Comparison of ENCODE assay signal across 8 cellular contexts in genomic region chr11:67345949-67346819, GRCh38. TPM values are rescaled to one million over a fixed set of nuclear protein-coding genes. Genes with fewer than 3 reads are reported as not detected.
A peak's percentile ranks its signal among the peaks of the same experiment; 100 is the strongest.
DNase-seq lines count a peak whose midpoint lies in the region; ATAC-seq, FAIRE-seq and TF ChIP-seq lines count a peak whose summit lies in the region.

No MANE protein-coding gene starts in this region.

- H3K4me1 Mint-ChIP-seq in naive thymus-derived CD8-positive, alpha-beta T cell, result peaks cover 29 to 65% (median 61%) of the 10 kb centered on the region in 4 donors

- H3K27me3 Mint-ChIP-seq in naive thymus-derived CD8-positive, alpha-beta T cell, result no peaks in the 10 kb centered on the region

- H3K36me3 Mint-ChIP-seq in naive thymus-derived CD8-positive, alpha-beta T cell, result no peaks in the 10 kb centered on the region

- H3K27ac ChIP-seq in A549, result peak overlapping the region; percentile 65 to 82

- peak; percentile 88 for TF ChIP-seq RAD21 in A549 (conservative IDR thresholded peaks at IDR 0.05 in 1 of 2, IDR thresholded peaks at IDR 0.05 in 1 of 2)

- FAIRE-seq in A549 (lab: Jason Lieb, UNC), result peak; percentile 68
- peak; percentile 28 for FAIRE-seq in colon (lab: Jason Lieb, UNC)

- H3K4me2 ChIP-seq in A549, result peak overlapping the region; percentile 49

- TF ChIP-seq EP300 in A549 (IDR thresholded peaks at IDR 0.05), result peak; percentile 23 to 54; a peak in 1 of 5 replicates

- peaks cover 62% of the 10 kb centered on the region for H3K4me1 ChIP-seq in A549

- peak overlapping the region in 9 of 10 donors; percentile 89 to 99 (median 94) for H3K27ac Mint-ChIP-seq in naive thymus-derived CD8-positive, alpha-beta T cell

- no peaks in the 10 kb centered on the region for H3K9me3 Mint-ChIP-seq in naive thymus-derived CD8-positive, alpha-beta T cell

- no peak overlapping the region for H3K4me3 ChIP-seq in A549

- H3K9me3 ChIP-seq in A549, result 0 out of 3 replicates have a peak, but pooled peaks cover 4% of the 10 kb centered on the region

- peak overlapping the region in 8 of 10 donors; percentile 12 to 76 (median 66) for H3K4me3 Mint-ChIP-seq in naive thymus-derived CD8-positive, alpha-beta T cell

- peak; percentile 96 for TF ChIP-seq CTCF in A549 (IDR thresholded peaks at IDR 0.05)

- CTCF ChIA-PET in A549 (lab: Yijun Ruan, JAX), result interaction anchor here (0.6 to 8.6 kb wide), 41 partner anchors 9 to 340 kb away, joined by 3 to 212 read pairs (median 4); partner anchors contain the start of genes AIP, CDK2AP2, POLD4 and PPP1CA

- WGBS in A549 (ENCODE audit: missing lambda C conversion rate), result 10% methylated on average over 7 of the region's 7 CpGs

- POLR2A ChIA-PET in A549 (lab: Yijun Ruan, JAX), result interaction anchor here (0.7 to 2.2 kb wide), 10 partner anchors 9 to 286 kb away, joined by 3 to 37 read pairs (median 4); partner anchors contain the start of genes CLCF1, PPP1CA and RAD9A
- POLR2A ChIA-PET in naive thymus-derived CD8-positive, alpha-beta T cell (lab: Charles Lee), result interaction anchor here (0.5 to 5.4 kb wide), 34 partner anchors 8 to 724 kb away, joined by 3 to 81 read pairs (median 5); partner anchors contain the start of genes AIP, ANKRD13D, GRK2 and KDM2A

- DNase-seq in A549 (ENCODE audit: low read depth in 1 of 2, low spot score in 1 of 2) (peak; percentile 83 to 97), EH (ENCODE audit: low read depth) (peak; percentile 62), NCI-H748 treated with DMSO at 0.1 percent for 48 hours (lab: John Stamatoyannopoulos, UW) (peak; percentile 7), ureter (ENCODE audit: low spot score) (no peak)
- peak in 3 of 10 donors; percentile 29 to 57 (median 47) for DNase-seq in naive thymus-derived CD8-positive, alpha-beta T cell

- TF ChIP-seq POLR2A in A549 (IDR thresholded peaks at IDR 0.05; ENCODE audit: low read length), result no peak

- ATAC-seq in A549, result peak; percentile 84 to 90
- ATAC-seq in naive thymus-derived CD8-positive, alpha-beta T cell, result peak; percentile 58 to 74
- ATAC-seq in GM19467 (IDR thresholded peaks at IDR 0.05; ENCODE audit: unreplicated experiment), result no peak
- ATAC-seq in GM21526 (IDR thresholded peaks at IDR 0.05; ENCODE audit: low FRiP score, unreplicated experiment), result no peak

TF ChIP-seq in A549, 52 proteins besides CTCF, POLR2A, EP300 and RAD21 (continues in another document):
- no peak for TF ChIP-seq CBX2 (IDR thresholded peaks at IDR 0.05; ENCODE audit: borderline replicate concordance, low read depth)
- peak; percentile 78 for TF ChIP-seq SMC3 (IDR thresholded peaks at IDR 0.05)
- peak; percentile 24; the same call in 1 of the 2 replicates for TF ChIP-seq RARB (CRISPR knock-in tag; IDR thresholded peaks at IDR 0.05)
- TF ChIP-seq EHMT2 (IDR thresholded peaks at IDR 0.05; ENCODE audit: low read depth), result 0 out of 2 replicates have a peak, but pooled peaks have one; percentile 43
- TF ChIP-seq FOXS1 (CRISPR knock-in tag; IDR thresholded peaks at IDR 0.05), result 0 out of 2 replicates have a peak, but pooled peaks have one; percentile 38
- TF ChIP-seq REST (IDR thresholded peaks at IDR 0.05), result no peak; the same call in 1 of the 2 replicates
- peak; percentile 79; the same call in 1 of the 2 replicates for TF ChIP-seq EHF (CRISPR knock-in tag; IDR thresholded peaks at IDR 0.05)
- TF ChIP-seq BCL3 (IDR thresholded peaks at IDR 0.05), result 0 out of 3 replicates have a peak, but pooled peaks have one; percentile 48
- TF ChIP-seq USF2 (IDR thresholded peaks at IDR 0.05), result no peak
- TF ChIP-seq JUNB (IDR thresholded peaks at IDR 0.05), result peak; percentile 76

RNA-seq across cellular contexts. Expression of gene POLD4, which starts 7.2 kb away (rescaled TPM):
- polyA plus RNA-seq in A549 (2011; rRNA removed) (140 and 157 TPM in 2 replicates), A549 (2017; fragmentation: RNase III; extraction: RNeasy Plus Mini Kit Qiagen cat#74134 plus additional on column Dnase treatment) (131 to 159 TPM (median 148 TPM) in 3 replicates)
- 213 and 248 TPM in 2 replicates for polyA plus RNA-seq in A549 (2012; cell fraction: cytosol; rRNA removed)
- polyA plus RNA-seq in A549 (2012; cell fraction: nucleus; rRNA removed), result 283 and 303 TPM in 2 replicates
- polyA minus RNA-seq in A549 (2011; rRNA and poly(A)+ RNA removed), result 45.2 and 61.1 TPM in 2 replicates
- total RNA-seq in naive thymus-derived CD8-positive, alpha-beta T cell, result 100 to 1,000 TPM; 102 to 110 TPM
- 100 to 1,000 TPM in 2 of 3 donors, 10 to 100 TPM in 1; 87.7 to 105 (median 102) TPM for polyA plus RNA-seq in naive thymus-derived CD8-positive, alpha-beta T cell
- 57.9 TPM for total RNA-seq in ureter

RNA-seq across cellular contexts. Expression of gene CLCF1, which starts 27.2 kb away (rescaled TPM):
- polyA plus RNA-seq in A549 (2011; rRNA removed), result 23.9 and 25.8 TPM in 2 replicates
- polyA plus RNA-seq in A549 (2012; cell fraction: cytosol; rRNA removed), result 75.7 and 103 TPM in 2 replicates
- 204 and 212 TPM in 2 replicates for polyA plus RNA-seq in A549 (2012; cell fraction: nucleus; rRNA removed)
- 31.0 to 37.1 TPM (median 36.0 TPM) in 3 replicates for polyA plus RNA-seq in A549 (2017; fragmentation: RNase III; extraction: RNeasy Plus Mini Kit Qiagen cat#74134 plus additional on column Dnase treatment)
- 14.6 and 17.5 TPM in 2 replicates for polyA minus RNA-seq in A549 (2011; rRNA and poly(A)+ RNA removed)
- total RNA-seq in naive thymus-derived CD8-positive, alpha-beta T cell, result 1 to 10 TPM; 1.1 to 1.5 TPM
- polyA plus RNA-seq in naive thymus-derived CD8-positive, alpha-beta T cell, result under 1 TPM in 1 of 3 donors, not detected in 2; 0.58 TPM
- total RNA-seq in ureter, result 1.4 TPM

RNA-seq across cellular contexts. Expression of gene SSH3, which starts 42.9 kb away (rescaled TPM):
- polyA plus RNA-seq in A549 (2011; rRNA removed) (13.7 and 13.9 TPM in 2 replicates), A549 (2017; fragmentation: RNase III; extraction: RNeasy Plus Mini Kit Qiagen cat#74134 plus additional on column Dnase treatment) (18.6 to 24.1 TPM (median 23.8 TPM) in 3 replicates)
- polyA plus RNA-seq in A549 (2012; cell fraction: cytosol; rRNA removed), result 16.4 and 20.2 TPM in 2 replicates
- 66.0 and 81.7 TPM in 2 replicates for polyA plus RNA-seq in A549 (2012; cell fraction: nucleus; rRNA removed)
- 11.2 TPM in 2 replicates for polyA minus RNA-seq in A549 (2011; rRNA and poly(A)+ RNA removed)
- 10 to 100 TPM; 18.1 to 25.3 TPM for total RNA-seq in naive thymus-derived CD8-positive, alpha-beta T cell
- polyA plus RNA-seq in naive thymus-derived CD8-positive, alpha-beta T cell, result 1 to 10 TPM; 1.7 to 4.5 (median 3.2) TPM
- total RNA-seq in ureter, result 258 TPM

RNA-seq across cellular contexts. Expression of gene RAD9A, which starts 45.6 kb away (rescaled TPM):
- polyA plus RNA-seq in A549 (2011; rRNA removed) (19.0 and 19.6 TPM in 2 replicates), A549 (2017; fragmentation: RNase III; extraction: RNeasy Plus Mini Kit Qiagen cat#74134 plus additional on column Dnase treatment) (41.6 to 43.7 TPM (median 43.0 TPM) in 3 replicates)
- polyA plus RNA-seq in A549 (2012; cell fraction: cytosol; rRNA removed), result 56.6 and 74.8 TPM in 2 replicates
- 286 and 297 TPM in 2 replicates for polyA plus RNA-seq in A549 (2012; cell fraction: nucleus; rRNA removed)
- 12.8 and 14.6 TPM in 2 replicates for polyA minus RNA-seq in A549 (2011; rRNA and poly(A)+ RNA removed)
- 10 to 100 TPM; 47.3 to 58.1 TPM for total RNA-seq in naive thymus-derived CD8-positive, alpha-beta T cell
- polyA plus RNA-seq in naive thymus-derived CD8-positive, alpha-beta T cell, result 1 to 10 TPM; 6.5 to 9.4 (median 6.6) TPM
- 26.1 TPM for total RNA-seq in ureter

RNA-seq across cellular contexts. Expression of gene PPP1CA, which starts 55.5 kb away (rescaled TPM):
- 174 and 178 TPM in 2 replicates for polyA plus RNA-seq in A549 (2011; rRNA removed)
- 405 and 423 TPM in 2 replicates for polyA plus RNA-seq in A549 (2012; cell fraction: cytosol; rRNA removed)
- 324 and 334 TPM in 2 replicates for polyA plus RNA-seq in A549 (2012; cell fraction: nucleus; rRNA removed)
- 200 to 208 TPM (median 205 TPM) in 3 replicates for polyA plus RNA-seq in A549 (2017; fragmentation: RNase III; extraction: RNeasy Plus Mini Kit Qiagen cat#74134 plus additional on column Dnase treatment)
- 239 and 243 TPM in 2 replicates for polyA minus RNA-seq in A549 (2011; rRNA and poly(A)+ RNA removed)
- 100 to 1,000 TPM; 141 to 146 TPM for total RNA-seq in naive thymus-derived CD8-positive, alpha-beta T cell
- polyA plus RNA-seq in naive thymus-derived CD8-positive, alpha-beta T cell, result 100 to 1,000 TPM; 357 to 518 (median 403) TPM
- 124 TPM for total RNA-seq in ureter

Comparison
In these comparisons a context has a peak if more than half of its experiments do, and no peak if none do; other contexts are left out.
1. ATAC-seq: peak in A549 (2 of 2) and naive thymus-derived CD8-positive, alpha-beta T cell (2 of 2); none in GM19467 (single experiment) and GM21526 (single experiment).